In the genomic region with DNA sequence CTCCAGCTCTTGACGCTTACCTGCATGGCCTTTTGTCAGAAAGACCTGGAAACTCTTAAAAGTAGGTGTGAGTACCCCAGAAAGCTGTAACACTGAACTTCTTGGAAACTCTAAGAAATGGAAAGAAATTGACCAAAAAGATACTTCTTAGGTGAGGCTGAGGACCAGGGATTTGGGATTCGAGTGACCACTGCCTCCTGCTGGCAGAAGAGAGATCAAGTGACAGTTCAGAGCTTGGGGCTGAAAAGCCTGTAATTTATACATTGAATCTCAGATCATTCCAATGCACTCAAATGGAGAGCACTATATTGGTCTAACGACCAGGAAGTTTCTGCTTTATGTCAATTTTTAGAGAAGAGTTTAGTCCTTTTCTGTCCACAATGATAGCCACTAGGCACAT, we compare ENCODE assay signal across 11 cellular contexts.
DNase-seq lines count a peak whose midpoint lies in the region; ATAC-seq and TF ChIP-seq lines count a peak whose summit lies in the region.
"Had no signal": no experiment of that assay in that cellular context is flagged by ENCODE, and none has a peak within 500 bp of the region (broad histone marks: within the 10 kb centered on the region; RNA-seq: fewer than 3 reads in every experiment).

No MANE protein-coding gene starts in this region.

- TF ChIP-seq CTCF in cardiac muscle cell (IDR thresholded peaks at IDR 0.05; ENCODE audit: low read depth, low read length) (peak; percentile 56), RWPE2 (IDR thresholded peaks at IDR 0.05; ENCODE audit: poor library complexity, severe bottlenecking) (peak; percentile 15), foreskin fibroblast (IDR thresholded peaks at IDR 0.05; ENCODE audit: low read depth, low read length) (peak; percentile 42), upper lobe of right lung (IDR thresholded peaks at IDR 0.05) (peak; percentile 38)

- no peak overlapping the region for H3K4me3 ChIP-seq in cardiac muscle cell
- H3K4me3 ChIP-seq in RWPE2 (ENCODE audit: severe bottlenecking): no peak overlapping the region
- H3K4me3 ChIP-seq in foreskin fibroblast (ENCODE audit: low read depth in 1 of 2, low read length in 2 of 2): no peak overlapping the region
- H3K4me3 ChIP-seq in upper lobe of right lung: no peak overlapping the region

- H3K27me3 ChIP-seq in cardiac muscle cell (no peaks in the 10 kb centered on the region), RWPE2 (ENCODE audit: insufficient read depth, poor library complexity, severe bottlenecking) (no peaks in the 10 kb centered on the region), upper lobe of right lung (no peaks in the 10 kb centered on the region)

- DNase-seq in cardiac muscle cell (ENCODE audit: low read depth in 1 of 2, low spot score in 1 of 2): peak in 1 of 2 donors; percentile 58
- DNase-seq in cardiac septum (ENCODE audit: low spot score): no peak
- no peak for DNase-seq in RWPE2 (ENCODE audit: low spot score)
- DNase-seq in foreskin fibroblast: peak; percentile 14 to 64
- DNase-seq in upper lobe of right lung: no peak
- DNase-seq in NCI-H345 (lab: John Stamatoyannopoulos, UW): no peak
- DNase-seq in activated naive CD4-positive, alpha-beta T cell treated with anti-CD3 and anti-CD28 coated beads, Interleukin-2, amount 50 U/mL, for 16 hours: no peak
- DNase-seq: activated naive CD8-positive, alpha-beta T cell treated with anti-CD3 and anti-CD28 coated beads, Interleukin-2, amount 50 U/mL, for 24 hours; stimulated activated naive CD8-positive, alpha-beta T cell treated with anti-CD3 and anti-CD28 coated beads, Interleukin-15, Interleukin-2, amounts not matched to agents 100 U/mL and 50 U/mL, for 24 hours had no signal

- intact Hi-C loops in cardiac septum (cut with DNase I): loop anchor here (5.0 to 10.0 kb wide), 2 partner anchors 51 to 511 kb away; no protein-coding TSS in a partner anchor
- intact Hi-C loops in upper lobe of right lung (cut with DNase I): no loop called here

- H3K9me3 ChIP-seq in cardiac muscle cell (ENCODE audit: low read depth) (no peaks in the 10 kb centered on the region), RWPE2 (ENCODE audit: severe bottlenecking) (no peaks in the 10 kb centered on the region), upper lobe of right lung (no peaks in the 10 kb centered on the region)

- H3K4me1 ChIP-seq in cardiac muscle cell (ENCODE audit: low read depth) (no peaks in the 10 kb centered on the region), RWPE2 (ENCODE audit: insufficient read depth, poor library complexity, severe bottlenecking) (no peaks in the 10 kb centered on the region), upper lobe of right lung (no peaks in the 10 kb centered on the region)

- H3K27ac ChIP-seq in cardiac muscle cell: no peak overlapping the region
- no peak overlapping the region for H3K27ac ChIP-seq in RWPE2 (ENCODE audit: poor library complexity, severe bottlenecking)
- H3K27ac ChIP-seq in upper lobe of right lung: no peak overlapping the region

- H3K36me3 ChIP-seq in cardiac muscle cell (no peaks in the 10 kb centered on the region), RWPE2 (ENCODE audit: low read depth) (no peaks in the 10 kb centered on the region), upper lobe of right lung (no peaks in the 10 kb centered on the region)

- ATAC-seq in RWPE2 (ENCODE audit: low read depth) (no peak), upper lobe of right lung (peak; percentile 41), GM19324 (IDR thresholded peaks at IDR 0.05; ENCODE audit: low FRiP score, unreplicated experiment) (no peak)
- ATAC-seq: activated naive CD8-positive, alpha-beta T cell treated with anti-CD3 and anti-CD28 coated beads, Interleukin-2, amount 50 U/mL, for 24 hours; sciatic nerve; stimulated activated naive CD8-positive, alpha-beta T cell treated with anti-CD3 and anti-CD28 coated beads, Interleukin-15, Interleukin-2, amounts not matched to agents 100 U/mL and 50 U/mL, for 24 hours had no signal

Comparison
In these comparisons a context has a peak if more than half of its experiments do, and no peak if none do; other contexts are left out.
1. DNase-seq: peak in foreskin fibroblast (2 of 2); none in cardiac septum (single experiment), RWPE2 (single experiment), upper lobe of right lung (single experiment), NCI-H345 (single experiment) and activated naive CD4-positive, alpha-beta T cell treated with anti-CD3 and anti-CD28 coated beads, Interleukin-2, amount 50 U/mL, for 16 hours (single experiment).
2. Peak in every context shown above with its lines, with median percentiles within 50 percentile points of each other: CTCF ChIP-seq.